ENCODE assay signal across 16 cellular contexts in genomic region chr18:77089796-77090285, GRCh38. TPM values are rescaled to one million over a fixed set of nuclear protein-coding genes. Genes with fewer than 3 reads are reported as not detected.
DNase-seq lines count a peak whose midpoint lies in the region; ATAC-seq and TF ChIP-seq lines count a peak whose summit lies in the region.
"Had no signal": no experiment of that assay in that cellular context is flagged by ENCODE, and none has a peak within 500 bp of the region (broad histone marks: within the 10 kb centered on the region; RNA-seq: fewer than 3 reads in every experiment).

No MANE protein-coding gene starts in this region.

- intact Hi-C loops in activated CD4-positive, alpha-beta T cell treated with anti-CD3 and anti-CD28 coated beads for 36 hours (cut with DNase I, micrococcal nuclease): loop anchor here in 1 of 2 experiments (2.0 kb wide), 1 partner anchor 17 kb away; no protein-coding TSS in a partner anchor

- H3K27me3 ChIP-seq in RWPE2 (ENCODE audit: insufficient read depth, poor library complexity, severe bottlenecking) (no peaks in the 10 kb centered on the region), tibial nerve (no peaks in the 10 kb centered on the region)
- H3K27me3 ChIP-seq: right atrium auricular region had no signal

- H3K4me1 Mint-ChIP-seq in activated CD4-positive, alpha-beta T cell treated with anti-CD3 and anti-CD28 coated beads for 36 hours: peaks cover 51% of the 10 kb centered on the region
- peaks cover 22 to 50% of the 10 kb centered on the region in 2 donors for H3K4me1 Mint-ChIP-seq in stimulated activated naive B cell treated with anti-CD40 and anti-IgM and Interleukin-4, amounts not matched to agents 10 μg/mL and 1 μg/mL and 100 μg/mL, for 72 hours
- peaks cover 51% of the 10 kb centered on the region for H3K4me1 Mint-ChIP-seq in chondrocyte (ENCODE audit: low read depth)

- WGBS in tibial nerve, 2 donors: 88 to 89% methylated on average over 7 of the region's 7 CpGs

- no peak for DNase-seq in activated CD4-positive, alpha-beta T cell treated with anti-CD3 and anti-CD28 coated beads for 36 hours
- no peak for DNase-seq in activated CD4-positive, alpha-beta T cell treated with anti-CD3 and anti-CD28 coated beads for 4 hours
- DNase-seq in RWPE2 (ENCODE audit: low spot score): no peak
- DNase-seq in kidney tubule cell (ENCODE audit: low spot score): peak; percentile 26
- DNase-seq in stimulated activated naive B cell treated with anti-CD40 and anti-IgM and Interleukin-4, amounts not matched to agents 10 μg/mL and 1 μg/mL and 100 μg/mL, for 72 hours: no peak
- DNase-seq in tibial nerve (ENCODE audit: low spot score in 2 of 2): no peak
- no peak for DNase-seq in NCI-H2107 treated with DMSO at 0.1 percent for 48 hours (lab: John Stamatoyannopoulos, UW; ENCODE audit: unreplicated experiment)
- DNase-seq in chondrocyte (ENCODE audit: low spot score): no peak
- DNase-seq: 8988T; activated T-cell treated with anti-CD3 and anti-CD28 coated beads for 4 hours; COR-L47; left cardiac atrium; NK-92 treated with Interleukin-12 subunit alpha and Interleukin-12 subunit beta, amount 100 ng/mL, for 24 hours; stimulated activated CD4-positive, alpha-beta T cell treated with anti-CD3 and anti-CD28 coated beads, Interleukin-2, amount 100 ng/mL, for 48 hours had no signal

- CTCF ChIA-PET in activated CD4-positive, alpha-beta T cell treated with anti-CD3 and anti-CD28 coated beads for 36 hours (lab: Charles Lee): no interaction called here

- TF ChIP-seq POLR2A in tibial nerve (IDR thresholded peaks at IDR 0.05): no peak

- no peaks in the 10 kb centered on the region for H3K9me3 Mint-ChIP-seq in activated CD4-positive, alpha-beta T cell treated with anti-CD3 and anti-CD28 coated beads for 36 hours (ENCODE audit: low read depth)
- H3K9me3 Mint-ChIP-seq in stimulated activated naive B cell treated with anti-CD40 and anti-IgM and Interleukin-4, amounts not matched to agents 10 μg/mL and 1 μg/mL and 100 μg/mL, for 72 hours: no peaks in the 10 kb centered on the region
- H3K9me3 Mint-ChIP-seq in chondrocyte (ENCODE audit: low read depth): no peaks in the 10 kb centered on the region

- H3K9me3 ChIP-seq in RWPE2 (ENCODE audit: severe bottlenecking) (no peaks in the 10 kb centered on the region), tibial nerve (no peaks in the 10 kb centered on the region)
- H3K9me3 ChIP-seq: right atrium auricular region had no signal

- peak overlapping the region; percentile 81 for H3K27ac ChIP-seq in RWPE2 (ENCODE audit: poor library complexity, severe bottlenecking)
- no peak overlapping the region for H3K27ac ChIP-seq in tibial nerve
- H3K27ac ChIP-seq: SK-N-MC had no signal

- TF ChIP-seq CTCF in RWPE2 (IDR thresholded peaks at IDR 0.05; ENCODE audit: poor library complexity, severe bottlenecking): no peak
- no peak for TF ChIP-seq CTCF in tibial nerve (IDR thresholded peaks at IDR 0.05)
- no peak for TF ChIP-seq CTCF in chondrocyte (IDR thresholded peaks at IDR 0.05)

- H3K36me3 ChIP-seq in RWPE2 (ENCODE audit: low read depth): 0 out of 2 replicates have a peak, but pooled peaks cover 7% of the 10 kb centered on the region
- no peaks in the 10 kb centered on the region for H3K36me3 ChIP-seq in tibial nerve
- H3K36me3 ChIP-seq: right atrium auricular region had no signal

- no peak overlapping the region for H3K4me3 ChIP-seq in RWPE2 (ENCODE audit: severe bottlenecking)
- no peak overlapping the region for H3K4me3 ChIP-seq in tibial nerve
- H3K4me3 ChIP-seq: right atrium auricular region, SK-N-MC had no signal

- H3K4me1 ChIP-seq in RWPE2 (ENCODE audit: insufficient read depth, poor library complexity, severe bottlenecking) (peaks cover 48% of the 10 kb centered on the region), tibial nerve (peaks cover 0 to 33% (median 12%) of the 10 kb centered on the region in 4 donors)

- H3K27ac Mint-ChIP-seq in activated CD4-positive, alpha-beta T cell treated with anti-CD3 and anti-CD28 coated beads for 36 hours: peak overlapping the region; percentile 58
- H3K27ac Mint-ChIP-seq in stimulated activated naive B cell treated with anti-CD40 and anti-IgM and Interleukin-4, amounts not matched to agents 10 μg/mL and 1 μg/mL and 100 μg/mL, for 72 hours: peak overlapping the region; percentile 65
- no peak overlapping the region for H3K27ac Mint-ChIP-seq in chondrocyte (ENCODE audit: unreplicated experiment)

- POLR2A ChIA-PET in activated CD4-positive, alpha-beta T cell treated with anti-CD3 and anti-CD28 coated beads for 36 hours (lab: Charles Lee): no interaction called here

- H3K27me3 Mint-ChIP-seq in activated CD4-positive, alpha-beta T cell treated with anti-CD3 and anti-CD28 coated beads for 36 hours: no peaks in the 10 kb centered on the region
- H3K27me3 Mint-ChIP-seq in stimulated activated naive B cell treated with anti-CD40 and anti-IgM and Interleukin-4, amounts not matched to agents 10 μg/mL and 1 μg/mL and 100 μg/mL, for 72 hours: no peaks in the 10 kb centered on the region
- no peaks in the 10 kb centered on the region for H3K27me3 Mint-ChIP-seq in chondrocyte (ENCODE audit: low read depth)

- H3K4me3 Mint-ChIP-seq in activated CD4-positive, alpha-beta T cell treated with anti-CD3 and anti-CD28 coated beads for 36 hours: no peak overlapping the region
- H3K4me3 Mint-ChIP-seq in stimulated activated naive B cell treated with anti-CD40 and anti-IgM and Interleukin-4, amounts not matched to agents 10 μg/mL and 1 μg/mL and 100 μg/mL, for 72 hours: no peak overlapping the region
- H3K4me3 Mint-ChIP-seq in chondrocyte (ENCODE audit: unreplicated experiment): no peak overlapping the region

- TF ChIP-seq EP300 in tibial nerve (IDR thresholded peaks at IDR 0.05): no peak

- no peak for ATAC-seq in activated CD4-positive, alpha-beta T cell treated with anti-CD3 and anti-CD28 coated beads for 36 hours
- no peak for ATAC-seq in RWPE2 (ENCODE audit: low read depth)
- ATAC-seq in stimulated activated naive B cell treated with anti-CD40 and anti-IgM and Interleukin-4, amounts not matched to agents 10 μg/mL and 1 μg/mL and 100 μg/mL, for 72 hours (replicated peaks): no peak
- ATAC-seq: left cardiac atrium had no signal

- peaks cover 36% of the 10 kb centered on the region for H3K36me3 Mint-ChIP-seq in activated CD4-positive, alpha-beta T cell treated with anti-CD3 and anti-CD28 coated beads for 36 hours (ENCODE audit: low read depth)
- peaks cover 33 to 53% of the 10 kb centered on the region in 2 donors for H3K36me3 Mint-ChIP-seq in stimulated activated naive B cell treated with anti-CD40 and anti-IgM and Interleukin-4, amounts not matched to agents 10 μg/mL and 1 μg/mL and 100 μg/mL, for 72 hours
- H3K36me3 Mint-ChIP-seq in chondrocyte (ENCODE audit: low read depth): no peaks in the 10 kb centered on the region

RNA-seq across cellular contexts. Expression of gene MBP, which starts 42.7 kb away (rescaled TPM):
- 10 to 100 TPM; 47.0 to 65.7 TPM for total RNA-seq in activated CD4-positive, alpha-beta T cell treated with anti-CD3 and anti-CD28 coated beads for 36 hours
- total RNA-seq in tibial nerve (1,000 to 10,000 TPM in 3 of 4 donors, 100 to 1,000 TPM in 1; 831 to 1,485 (median 1,405) TPM), chondrocyte (8.3 to 15.9 TPM (median 14.0 TPM) in 3 replicates)

Comparison
In these comparisons a context has a peak if more than half of its experiments do, and no peak if none do; other contexts are left out.
1. RNA of gene MBP, which starts 42.7 kb away (total RNA-seq): 831 to 1,485 TPM in tibial nerve; 47.0 to 65.7 TPM in activated CD4-positive, alpha-beta T cell treated with anti-CD3 and anti-CD28 coated beads for 36 hours and 8.3 to 15.9 TPM in chondrocyte; every median in the first group is over 10 times any median in the second.